Comparison of ENCODE assay signal across 8 cellular contexts in genomic region chr10:14879801-14880193, GRCh38. TPM values are rescaled to one million over a fixed set of nuclear protein-coding genes. Genes with fewer than 3 reads are reported as not detected.
A peak's percentile ranks its signal among the peaks of the same experiment; 100 is the strongest.
DNase-seq lines count a peak whose midpoint lies in the region; ATAC-seq and TF ChIP-seq lines count a peak whose summit lies in the region.

No MANE protein-coding gene starts in this region.

- H3K4me3 ChIP-seq in SJSA1 = peak overlapping the region; percentile 96
- peak overlapping the region; percentile 82 for H3K4me3 ChIP-seq in fibroblast of the aortic adventitia (ENCODE audit: low read depth, low read length)
- peak overlapping the region; percentile 83 to 95 (median 91) for H3K4me3 ChIP-seq in gastrocnemius medialis

- DNase-seq in GM13977 (ENCODE audit: low spot score) (peak; percentile 27), SJSA1 (ENCODE audit: low read depth in 1 of 2, low spot score in 2 of 2) (peak in 1 of 2 experiments; percentile 7), fibroblast of the aortic adventitia (ENCODE audit: low read depth) (peak; percentile 3), gastrocnemius medialis (no peak), NCI-H1694 (lab: John Stamatoyannopoulos, UW) (no peak), ACHN (no peak), GOT3 (lab: John Stamatoyannopoulos, UW) (no peak)

- peaks cover 27% of the 10 kb centered on the region for H3K36me3 ChIP-seq in SJSA1
- no peaks in the 10 kb centered on the region for H3K36me3 ChIP-seq in gastrocnemius medialis

- no peaks in the 10 kb centered on the region for H3K9me3 ChIP-seq in SJSA1 (replicated peaks)
- H3K9me3 ChIP-seq in gastrocnemius medialis = no peaks in the 10 kb centered on the region

- H3K4me1 ChIP-seq in SJSA1 (replicated peaks) (peaks cover 7% of the 10 kb centered on the region), gastrocnemius medialis (peaks cover 30 to 34% of the 10 kb centered on the region in 2 donors)

- H3K27ac ChIP-seq in SJSA1 (no peak overlapping the region), gastrocnemius medialis (no peak overlapping the region)

- ATAC-seq in gastrocnemius medialis (no peak), HG03025 (IDR thresholded peaks at IDR 0.05; ENCODE audit: low FRiP score, unreplicated experiment) (no peak)

- H3K27me3 ChIP-seq in SJSA1 (replicated peaks) = no peaks in the 10 kb centered on the region
- H3K27me3 ChIP-seq in gastrocnemius medialis = no peaks in the 10 kb centered on the region

- no peak for TF ChIP-seq POLR2A in gastrocnemius medialis (IDR thresholded peaks at IDR 0.05)

- TF ChIP-seq CTCF in GM13977 (IDR thresholded peaks at IDR 0.05; ENCODE audit: extremely low read depth, insufficient read depth, missing control alignments) (no peak), fibroblast of the aortic adventitia (IDR thresholded peaks at IDR 0.05; ENCODE audit: insufficient read depth, low read length) (no peak), gastrocnemius medialis (IDR thresholded peaks at IDR 0.05 in 4 of 5, conservative IDR thresholded peaks at IDR 0.05 in 1 of 5) (no peak)

- intact Hi-C loops in gastrocnemius medialis (cut with DNase I; ENCODE audit: low total_unique reads) = loop anchor here (2.0 to 5.0 kb wide), 2 partner anchors 218 to 289 kb away; partner anchors contain the start of genes NMT2 and RPP38

- in situ Hi-C loops in GM13977 (cut with MboI; ENCODE audit: low pct_unique_long_range_greater_than_20kb, low sequenced_read_pairs, unreplicated experiment) (no loop called here), gastrocnemius medialis (cut with MboI; ENCODE audit: low sequenced_read_pairs in 4 of 4) (no loop called here), ACHN (cut with HindIII; ENCODE audit: low pct_ligation_motif_present, low pct_unique_long_range_greater_than_20kb, low sequenced_read_pairs) (no loop called here)

RNA-seq across cellular contexts. Expression of gene SUV39H2, which starts 1.1 kb away (rescaled TPM):
- 45.1 and 46.0 TPM in 2 replicates for total RNA-seq in SJSA1 (2014; rRNA removed; shearing (Covaris generic))
- total RNA-seq in fibroblast of the aortic adventitia (ENCODE audit: low replicate concordance) (6.5 and 26.8 TPM in 2 replicates), gastrocnemius medialis (1 to 10 TPM in 3 of 4 donors, under 1 TPM in 1; 0.71 to 7.4 (median 5.0) TPM)

RNA-seq across cellular contexts. Expression of gene HSPA14, which starts 41.7 kb away (rescaled TPM):
- total RNA-seq in SJSA1 (2014; rRNA removed; shearing (Covaris generic)) = 36.5 and 40.4 TPM in 2 replicates
- total RNA-seq in fibroblast of the aortic adventitia (ENCODE audit: low replicate concordance) (13.7 and 19.7 TPM in 2 replicates), gastrocnemius medialis (10 to 100 TPM; 17.7 to 25.5 (median 22.1) TPM)

RNA-seq across cellular contexts. Expression of gene MSANTD7, which starts 41.7 kb away (rescaled TPM):
- 18.2 and 25.7 TPM in 2 replicates for total RNA-seq in SJSA1 (2014; rRNA removed; shearing (Covaris generic))
- total RNA-seq in fibroblast of the aortic adventitia (ENCODE audit: low replicate concordance) (7.7 and 18.5 TPM in 2 replicates), gastrocnemius medialis (1 to 10 TPM; 4.7 to 8.5 (median 5.8) TPM)

RNA-seq across cellular contexts. Expression of gene CDNF, which starts 42.0 kb away (rescaled TPM):
- total RNA-seq in SJSA1 (2014; rRNA removed; shearing (Covaris generic)) = 0.29 and 0.38 TPM in 2 replicates
- total RNA-seq in fibroblast of the aortic adventitia (ENCODE audit: low replicate concordance) = 1.2 and 2.4 TPM in 2 replicates
- 10 to 100 TPM in 2 of 4 donors, 1 to 10 TPM in 2; 8.6 to 18.3 (median 10.9) TPM for total RNA-seq in gastrocnemius medialis

Comparison
In these comparisons a context has a peak if more than half of its experiments do, and no peak if none do; other contexts are left out.
1. DNase-seq: peak in GM13977 (single experiment) and fibroblast of the aortic adventitia (single experiment); none in gastrocnemius medialis (0 of 2), NCI-H1694 (single experiment), ACHN (single experiment) and GOT3 (single experiment).
2. Peak in every context shown above with its lines, with median percentiles within 50 percentile points of each other: H3K4me3 ChIP-seq.